Comparison of ENCODE assay signal across 9 cellular contexts in genomic region chr3:189324538-189325138, GRCh38.
DNase-seq lines count a peak whose midpoint lies in the region; ATAC-seq, FAIRE-seq and TF ChIP-seq lines count a peak whose summit lies in the region.
"Had no signal": no experiment of that assay in that cellular context is flagged by ENCODE, and none has a peak within 500 bp of the region (broad histone marks: within the 10 kb centered on the region; RNA-seq: fewer than 3 reads in every experiment).

No MANE protein-coding gene starts in this region.

- H3K27me3 ChIP-seq in GM12878 (replicated peaks in 1 of 2; ENCODE audit: control insufficient read depth in 2 of 2, insufficient read depth in 2 of 2, low read length in 1 of 2) = no peaks in the 10 kb centered on the region
- no peaks in the 10 kb centered on the region for H3K27me3 ChIP-seq in endodermal cell (ENCODE audit: control insufficient read depth, insufficient read depth, low read length, poor library complexity, severe bottlenecking)
- H3K27me3 ChIP-seq in BE2C = no peaks in the 10 kb centered on the region
- H3K27me3 ChIP-seq: heart right ventricle had no signal

- no peaks in the 10 kb centered on the region for H3K36me3 Mint-ChIP-seq in T-helper 17 cell (ENCODE audit: low read depth)
- no peaks in the 10 kb centered on the region for H3K36me3 Mint-ChIP-seq in osteocyte (ENCODE audit: unreplicated experiment)
- no peaks in the 10 kb centered on the region for H3K36me3 Mint-ChIP-seq in endodermal cell (ENCODE audit: low read depth)

- H3K36me3 ChIP-seq in GM12878 (ENCODE audit: control insufficient read depth in 2 of 2, insufficient read depth in 2 of 2, low read length in 1 of 2) (no peaks in the 10 kb centered on the region; a peak in 1 of 4 replicates), endodermal cell (ENCODE audit: control insufficient read depth, insufficient read depth, low read length) (no peaks in the 10 kb centered on the region), BE2C (no peaks in the 10 kb centered on the region)
- H3K36me3 ChIP-seq: heart right ventricle had no signal

- RAD21 ChIA-PET in GM12878 (lab: Charles Lee; ENCODE audit: unreplicated experiment) = interaction anchor here (0.8 to 2.3 kb wide), 7 partner anchors 16 to 624 kb away, joined by 3 to 7 read pairs (median 4); no protein-coding TSS in a partner anchor

- DNase-seq in GM13977 (ENCODE audit: low spot score) (peak; percentile 32), NB4 (ENCODE audit: low read depth) (peak; percentile 98), T-helper 17 cell (peak; percentile 35 to 66 (median 53)), GM12878 (ENCODE audit: low read depth, low spot score) (peak; percentile 94), osteocyte (ENCODE audit: extremely low spot score, unreplicated experiment) (no peak), endodermal cell (no peak), BE2C (no peak)

- no peak for TF ChIP-seq CTCF in GM13977 (IDR thresholded peaks at IDR 0.05; ENCODE audit: extremely low read depth, insufficient read depth, missing control alignments)
- no peak for TF ChIP-seq CTCF in NB4 (IDR thresholded peaks at IDR 0.05; ENCODE audit: low read depth, low read length)
- TF ChIP-seq CTCF in GM12878 (IDR thresholded peaks at IDR 0.05 in 2 of 3, conservative IDR thresholded peaks at IDR 0.05 in 1 of 3; ENCODE audit: control insufficient read depth in 2 of 3, extremely low read depth in 1 of 3, insufficient read depth in 1 of 3, low read depth in 3 of 3, low read length in 3 of 3) = no peak
- no peak for TF ChIP-seq CTCF in osteocyte (IDR thresholded peaks at IDR 0.05)
- no peak for TF ChIP-seq CTCF in endodermal cell (conservative IDR thresholded peaks at IDR 0.05)
- TF ChIP-seq CTCF in BE2C (IDR thresholded peaks at IDR 0.05; ENCODE audit: low read depth, low read length) = no peak

- H3K79me2 ChIP-seq in GM12878 (ENCODE audit: control insufficient read depth, insufficient read depth, low read length) = no peaks in the 10 kb centered on the region

- POLR2A ChIA-PET in GM12878 (lab: Charles Lee) = interaction anchor here (1.0 to 1.7 kb wide), 2 partner anchors 15 to 17 kb away, joined by 3 to 6 read pairs; no protein-coding TSS in a partner anchor

- FAIRE-seq in GM12878 (lab: Jason Lieb, UNC) = peak; percentile 98

- H3K9ac ChIP-seq in GM12878 (ENCODE audit: control insufficient read depth, insufficient read depth, low read length) = no peak overlapping the region
- no peak overlapping the region for H3K9ac ChIP-seq in endodermal cell (ENCODE audit: extremely low read depth, low read length, poor library complexity, severe bottlenecking)

- peak in 1 of 2 experiments; percentile 69; a peak in 1 of 4 replicates for TF ChIP-seq EP300 in GM12878 (IDR thresholded peaks at IDR 0.05; ENCODE audit: borderline replicate concordance in 1 of 2, control insufficient read depth in 1 of 2, low read depth in 2 of 2, low read length in 2 of 2)

- no peaks in the 10 kb centered on the region for H3K9me3 ChIP-seq in T-helper 17 cell (ENCODE audit: control insufficient read depth, low read length, poor library complexity, severe bottlenecking)
- peaks cover 3% of the 10 kb centered on the region for H3K9me3 ChIP-seq in GM12878 (replicated peaks; ENCODE audit: control insufficient read depth, insufficient read depth, low read length)
- H3K9me3 ChIP-seq in endodermal cell (ENCODE audit: control insufficient read depth, low read length) = no peaks in the 10 kb centered on the region
- no peaks in the 10 kb centered on the region for H3K9me3 ChIP-seq in BE2C
- H3K9me3 ChIP-seq: heart right ventricle had no signal

- no peaks in the 10 kb centered on the region for H4K20me1 ChIP-seq in GM12878 (ENCODE audit: control insufficient read depth, insufficient read depth)

- H3K4me1 ChIP-seq in GM12878 (ENCODE audit: control insufficient read depth, insufficient read depth, low read length) (peaks cover 15% of the 10 kb centered on the region), endodermal cell (ENCODE audit: control insufficient read depth, insufficient read depth, low read length) (peaks cover 8% of the 10 kb centered on the region), BE2C (no peaks in the 10 kb centered on the region)

- in situ Hi-C loops in GM13977 (cut with MboI; ENCODE audit: low pct_unique_long_range_greater_than_20kb, low sequenced_read_pairs, unreplicated experiment) (no loop called here), GM12878 (cut with MboI) (no loop called here)

- intact Hi-C loops in GM12878 (cut with micrococcal nuclease; ENCODE audit: unreplicated experiment) = loop anchor here (1.0 kb wide), 2 partner anchors 36 to 70 kb away; no protein-coding TSS in a partner anchor

- SMC1A ChIA-PET in GM12878 (lab: Charles Lee; ENCODE audit: uncharacterized antibody, unreplicated experiment) = interaction anchor here (0.8 to 2.1 kb wide), 15 partner anchors 9 to 624 kb away, joined by 3 to 11 read pairs (median 6); no protein-coding TSS in a partner anchor

- no peaks in the 10 kb centered on the region for H3K27me3 Mint-ChIP-seq in T-helper 17 cell
- no peaks in the 10 kb centered on the region for H3K27me3 Mint-ChIP-seq in osteocyte (ENCODE audit: unreplicated experiment)
- H3K27me3 Mint-ChIP-seq in endodermal cell (ENCODE audit: insufficient read depth) = no peaks in the 10 kb centered on the region

- H3K4me1 Mint-ChIP-seq in T-helper 17 cell (peaks cover 38% of the 10 kb centered on the region), osteocyte (ENCODE audit: unreplicated experiment) (peaks cover 32% of the 10 kb centered on the region), endodermal cell (peaks cover 15% of the 10 kb centered on the region)

- H3K9me3 Mint-ChIP-seq in osteocyte (ENCODE audit: unreplicated experiment) = no peaks in the 10 kb centered on the region
- no peaks in the 10 kb centered on the region for H3K9me3 Mint-ChIP-seq in endodermal cell

- H3K27ac Mint-ChIP-seq in T-helper 17 cell (peak overlapping the region; percentile 93), osteocyte (ENCODE audit: unreplicated experiment) (peak overlapping the region; percentile 77), endodermal cell (no peak overlapping the region)

- WGBS in GM12878 (ENCODE audit: insufficient coverage, insufficient replicate concordance, low lambda C conversion rate, missing lambda C conversion rate) = 0% methylated on average over 5 of the region's 5 CpGs
- WGBS in endodermal cell (ENCODE audit: insufficient coverage in 1 of 2, insufficient read length in 1 of 2), 2 experiments = 93 to 95% methylated on average over 4 to 5 of the region's 5 CpGs

- BruUV-seq in GM12878 (replicated peaks; lab: Mats Ljungman, UMichigan) = no TSS peak

- ATAC-seq in HG02642 (IDR thresholded peaks at IDR 0.05; ENCODE audit: poor library complexity, unreplicated experiment) (peak; percentile 100), T-helper 17 cell (peak; percentile 99), GM12878 (peak; percentile 100)

- no peak overlapping the region for H2AFZ ChIP-seq in GM12878 (ENCODE audit: control insufficient read depth, low read depth, low read length)

- H3K27ac ChIP-seq in GM12878 (ENCODE audit: control insufficient read depth, insufficient read depth) (peak overlapping the region; percentile 44; the same call in 1 of the 2 replicates), endodermal cell (ENCODE audit: low read depth, low read length) (no peak overlapping the region)
- H3K27ac ChIP-seq: heart right ventricle had no signal

- peak overlapping the region; percentile 62 for H3K4me2 ChIP-seq in GM12878 (ENCODE audit: control insufficient read depth, insufficient read depth)

- TF ChIP-seq POLR2A in NB4 (IDR thresholded peaks at IDR 0.05; ENCODE audit: extremely low read depth, insufficient read length) (no peak), GM12878 (IDR thresholded peaks at IDR 0.05; ENCODE audit: low read depth, low read length) (no peak)

- H3K4me3 Mint-ChIP-seq in T-helper 17 cell = peak overlapping the region; percentile 85
- H3K4me3 Mint-ChIP-seq in osteocyte (ENCODE audit: unreplicated experiment) = no peak overlapping the region
- no peak overlapping the region for H3K4me3 Mint-ChIP-seq in endodermal cell

- CTCF ChIA-PET in GM12878 (lab: Yijun Ruan, JAX) = interaction anchor here (1.0 to 2.0 kb wide), 5 partner anchors 18 to 637 kb away, joined by 3 to 11 read pairs (median 4); no protein-coding TSS in a partner anchor

- 0 out of 2 replicates have a peak, but pooled peaks have one; percentile 14 for TF ChIP-seq RAD21 in GM12878 (IDR thresholded peaks at IDR 0.05; ENCODE audit: insufficient read depth, low read depth, low read length)

- H3K4me3 ChIP-seq in NB4 (ENCODE audit: low read depth, low read length) = no peak overlapping the region
- H3K4me3 ChIP-seq in GM12878 = no peak overlapping the region
- no peak overlapping the region for H3K4me3 ChIP-seq in endodermal cell (ENCODE audit: low read length)
- no peak overlapping the region for H3K4me3 ChIP-seq in BE2C (ENCODE audit: low read depth, low read length)
- H3K4me3 ChIP-seq: heart right ventricle had no signal

TF ChIP-seq in GM12878, 131 proteins besides CTCF, POLR2A, EP300 and RAD21 (continues in another document):
- TF ChIP-seq NFIC (IDR thresholded peaks at IDR 0.05; ENCODE audit: low read depth, low read length) (peak; percentile 97), ETV6 (conservative IDR thresholded peaks at IDR 0.05 in 1 of 2, IDR thresholded peaks at IDR 0.05 in 1 of 2; ENCODE audit: borderline replicate concordance in 1 of 2, low read depth in 1 of 2) (peak in 1 of 2 experiments; percentile 73; a peak in 1 of 4 replicates), NFXL1 (IDR thresholded peaks at IDR 0.05; ENCODE audit: borderline replicate concordance) (no peak), PAX8 (IDR thresholded peaks at IDR 0.05) (no peak), BHLHE40 (IDR thresholded peaks at IDR 0.05; ENCODE audit: borderline replicate concordance in 1 of 2, low read depth in 2 of 2, low read length in 1 of 2) (peak; percentile 51 to 76; a peak in 3 of 4 replicates), NR2F1 (conservative IDR thresholded peaks at IDR 0.05) (peak; percentile 91), TAF1 (IDR thresholded peaks at IDR 0.05; ENCODE audit: borderline replicate concordance, low read depth, low read length) (no peak), RFX5 (IDR thresholded peaks at IDR 0.05; ENCODE audit: low read depth, low read length) (no peak), EGR1 (IDR thresholded peaks at IDR 0.05; ENCODE audit: borderline replicate concordance in 1 of 2, low read depth in 2 of 2, low read length in 2 of 2) (no peak), MLLT1 (IDR thresholded peaks at IDR 0.05) (peak; percentile 83)

Comparison
In these comparisons a context has a peak if more than half of its experiments do, and no peak if none do; other contexts are left out.
1. DNase-seq: peak in GM13977 (single experiment), NB4 (single experiment), T-helper 17 cell (3 of 3) and GM12878 (single experiment); none in osteocyte (single experiment), endodermal cell (single experiment) and BE2C (single experiment).
2. Peak in every context shown above with its lines, with median percentiles within 50 percentile points of each other: ATAC-seq.